ENCODE assay signal across 10 cellular contexts in genomic region chr10:21171197-21171935, GRCh38.
A peak's percentile ranks its signal among the peaks of the same experiment; 100 is the strongest.
DNase-seq lines count a peak whose midpoint lies in the region; ATAC-seq, FAIRE-seq and TF ChIP-seq lines count a peak whose summit lies in the region.
"Had no signal": no experiment of that assay in that cellular context is flagged by ENCODE, and none has a peak within 500 bp of the region (broad histone marks: within the 10 kb centered on the region; RNA-seq: fewer than 3 reads in every experiment).

No MANE protein-coding gene starts in this region.

- H2BK12ac ChIP-seq in H1 (ENCODE audit: low read depth, low read length) = no peak overlapping the region

- H3K9me3 Mint-ChIP-seq in T-helper 2 cell treated with Interferon-gamma antibody and Interleukin-4, amounts not matched to agents 5 μg/mL and 100 μg/mL, for 36 hours = no peaks in the 10 kb centered on the region
- H3K9me3 Mint-ChIP-seq: activated T-cell treated with anti-CD3 and anti-CD28 coated beads, Interleukin-2, amount 50 U/mL, for 24 hours had no signal

- H3K4me1 Mint-ChIP-seq in T-helper 2 cell treated with Interferon-gamma antibody and Interleukin-4, amounts not matched to agents 5 μg/mL and 100 μg/mL, for 36 hours (ENCODE audit: low read depth) = peaks cover 3% of the 10 kb centered on the region

- H3K4me3 Mint-ChIP-seq in T-helper 2 cell treated with Interferon-gamma antibody and Interleukin-4, amounts not matched to agents 5 μg/mL and 100 μg/mL, for 36 hours = no peak overlapping the region
- H3K4me3 Mint-ChIP-seq: activated T-cell treated with anti-CD3 and anti-CD28 coated beads, Interleukin-2, amount 50 U/mL, for 24 hours had no signal

- H3K27me3 Mint-ChIP-seq in T-helper 2 cell treated with Interferon-gamma antibody and Interleukin-4, amounts not matched to agents 5 μg/mL and 100 μg/mL, for 36 hours (ENCODE audit: low read depth) = peaks cover 42% of the 10 kb centered on the region

- CTCF ChIA-PET in H1 (lab: Charles Lee; ENCODE audit: partially characterized antibody) = interaction anchor here (0.6 to 2.3 kb wide), 20 partner anchors 9 to 782 kb away, joined by 3 to 21 read pairs (median 4); no protein-coding TSS in a partner anchor

- no peaks in the 10 kb centered on the region for H3K9me2 ChIP-seq in Loucy (replicated peaks; ENCODE audit: low read depth, low read length)

- ATAC-seq in GM21381 (IDR thresholded peaks at IDR 0.05; ENCODE audit: unreplicated experiment) = no peak

- H4K5ac ChIP-seq in H1 (ENCODE audit: insufficient read length, low read depth, low read length) = no peak overlapping the region

- H3K79me2 ChIP-seq in Loucy (ENCODE audit: insufficient read depth, low read length) = no peaks in the 10 kb centered on the region
- H3K79me2 ChIP-seq in H1 (ENCODE audit: control insufficient read depth in 1 of 2, insufficient read depth in 2 of 2, low read length in 2 of 2) = no peaks in the 10 kb centered on the region
- H3K79me2 ChIP-seq in osteoblast (ENCODE audit: insufficient read depth, low read length) = no peaks in the 10 kb centered on the region

- POLR2A ChIA-PET in H1 (lab: Charles Lee; ENCODE audit: partially characterized antibody) = interaction anchor here (1.3 to 1.5 kb wide), 2 partner anchors 9 to 10 kb away, joined by 3 to 5 read pairs; no protein-coding TSS in a partner anchor

- no peak overlapping the region for H4K91ac ChIP-seq in H1 (replicated peaks; ENCODE audit: insufficient read length, low read length)

- 81% methylated on average over 14 of the region's 14 CpGs; no CpG with 5 or more reads in 1 of the 2 experiments for WGBS in H1 (ENCODE audit: extremely low coverage in 1 of 2, insufficient coverage in 1 of 2, insufficient read length in 1 of 2, insufficient replicate concordance in 2 of 2, low coverage in 1 of 2, low lambda C conversion rate in 2 of 2, missing lambda C conversion rate in 1 of 2), 2 experiments

- no peak overlapping the region for H3K4me2 ChIP-seq in Loucy (ENCODE audit: low read depth, low read length, poor library complexity, severe bottlenecking)
- H3K4me2 ChIP-seq in H1 (ENCODE audit: insufficient read depth in 1 of 2, low read depth in 2 of 2, low read length in 2 of 2) = no peak overlapping the region; a peak in 1 of 4 replicates
- no peak overlapping the region for H3K4me2 ChIP-seq in osteoblast (ENCODE audit: insufficient read depth, low read length)

- H2AFZ ChIP-seq in Loucy (ENCODE audit: low read length) = no peak overlapping the region
- H2AFZ ChIP-seq in H1 (ENCODE audit: low read length) = no peak overlapping the region
- H2AFZ ChIP-seq in osteoblast (ENCODE audit: low read length) = no peak overlapping the region

- no peaks in the 10 kb centered on the region for H3K79me1 ChIP-seq in H1 (ENCODE audit: low read depth, low read length)

- H3F3A ChIP-seq in Loucy (ENCODE audit: low read depth) = no peaks in the 10 kb centered on the region

- H3K56ac ChIP-seq in H1 (replicated peaks; ENCODE audit: insufficient read length, low read depth, low read length) = no peak overlapping the region

- peak; percentile 30 for TF ChIP-seq CTCF in GM12864 (IDR thresholded peaks at IDR 0.05; ENCODE audit: low read depth, low read length, missing control alignments)
- peak; percentile 37; the same call in 1 of the 2 replicates for TF ChIP-seq CTCF in Loucy (conservative IDR thresholded peaks at IDR 0.05; ENCODE audit: low read length)
- peak; percentile 51 to 66 (median 53); a peak in 3 of 4 replicates for TF ChIP-seq CTCF in H1 (IDR thresholded peaks at IDR 0.05; ENCODE audit: control extremely low read depth in 1 of 3, insufficient read depth in 1 of 3, low read depth in 1 of 3, low read length in 3 of 3)
- peak; percentile 15 for TF ChIP-seq CTCF in osteoblast (IDR thresholded peaks at IDR 0.05; ENCODE audit: extremely low read depth, low read depth, low read length)

- H3K18ac ChIP-seq in H1 (ENCODE audit: extremely low read depth, low read length) = no peak overlapping the region

- H4K20me1 ChIP-seq in Loucy (ENCODE audit: insufficient read depth, low read length, poor library complexity, severe bottlenecking) = no peaks in the 10 kb centered on the region
- H4K20me1 ChIP-seq in H1 (replicated peaks in 1 of 2; ENCODE audit: control insufficient read depth in 1 of 2, insufficient read depth in 2 of 2, low read length in 2 of 2) = peaks cover 0 to 2% of the 10 kb centered on the region in 2 experiments
- H4K20me1 ChIP-seq in osteoblast (ENCODE audit: insufficient read depth, low read length) = no peaks in the 10 kb centered on the region

- H3K9me3 ChIP-seq in Loucy (ENCODE audit: insufficient read depth, low read depth, low read length) (no peaks in the 10 kb centered on the region), H1 (ENCODE audit: insufficient read depth in 2 of 2, low read depth in 1 of 2, low read length in 1 of 2) (no peaks in the 10 kb centered on the region), osteoblast (ENCODE audit: low read depth, low read length) (no peaks in the 10 kb centered on the region)

- no peak overlapping the region for H3K27ac Mint-ChIP-seq in T-helper 2 cell treated with Interferon-gamma antibody and Interleukin-4, amounts not matched to agents 5 μg/mL and 100 μg/mL, for 36 hours
- H3K27ac Mint-ChIP-seq: activated T-cell treated with anti-CD3 and anti-CD28 coated beads, Interleukin-2, amount 50 U/mL, for 24 hours had no signal

- H2BK15ac ChIP-seq in H1 (ENCODE audit: low read length) = no peak overlapping the region

- H2BK120ac ChIP-seq in H1 (replicated peaks; ENCODE audit: low read depth, low read length) = no peak overlapping the region

- DNase-seq in GM12864 (ENCODE audit: low read depth) (no peak), H1 (ENCODE audit: low read depth in 1 of 2, low spot score in 2 of 2) (peak in 1 of 2 experiments; percentile 61), osteoblast (ENCODE audit: insufficient read length, low spot score, missing footprints) (peak; percentile 85), mesenteric fat pad (ENCODE audit: low spot score) (no peak)
- no peak for DNase-seq in T-helper 2 cell treated with Interferon-gamma antibody and Interleukin-4, amounts not matched to agents 5 μg/mL and 100 μg/mL, for 36 hours (ENCODE audit: low spot score)
- DNase-seq: activated T-cell treated with anti-CD3 and anti-CD28 coated beads, Interleukin-2, amount 50 U/mL, for 24 hours had no signal

- peak; percentile 73 for FAIRE-seq in H1 (lab: Jason Lieb, UNC)
- FAIRE-seq: GM12892 had no signal

- no peak overlapping the region for H2BK20ac ChIP-seq in H1 (ENCODE audit: low read length)

- no peak overlapping the region for H2AK5ac ChIP-seq in H1 (ENCODE audit: low read depth, low read length)

- H3K36me3 Mint-ChIP-seq in T-helper 2 cell treated with Interferon-gamma antibody and Interleukin-4, amounts not matched to agents 5 μg/mL and 100 μg/mL, for 36 hours (ENCODE audit: low read depth) = no peaks in the 10 kb centered on the region

- no peak overlapping the region for H3K23ac ChIP-seq in H1 (ENCODE audit: insufficient read length)

- no peak for TF ChIP-seq EP300 in H1 (IDR thresholded peaks at IDR 0.05; ENCODE audit: borderline replicate concordance in 1 of 2, low read depth in 2 of 2, low read length in 2 of 2)

- TF ChIP-seq RAD21 in H1 (IDR thresholded peaks at IDR 0.05 in 1 of 2, conservative IDR thresholded peaks at IDR 0.05 in 1 of 2; ENCODE audit: low read depth in 2 of 2, low read length in 2 of 2) = peak; percentile 32 to 49

- TF ChIP-seq POLR2A in H1 (IDR thresholded peaks at IDR 0.05; ENCODE audit: control extremely low read depth in 1 of 2, low read depth in 2 of 2, low read length in 2 of 2) = no peak

- no peak overlapping the region for H4K8ac ChIP-seq in H1 (ENCODE audit: extremely low read depth, insufficient read depth, low read length)

- no peak overlapping the region for H3K4me3 ChIP-seq in GM12864 (ENCODE audit: low read depth, low read length)
- H3K4me3 ChIP-seq in Loucy (ENCODE audit: low read length, poor library complexity, severe bottlenecking) = no peak overlapping the region
- H3K4me3 ChIP-seq in H1 (ENCODE audit: extremely low read depth in 1 of 4, insufficient read depth in 2 of 4, low read depth in 3 of 4, low read length in 4 of 4) = no peak overlapping the region
- H3K4me3 ChIP-seq in osteoblast (ENCODE audit: insufficient read depth, low read length) = no peak overlapping the region
- H3K4me3 ChIP-seq: coronary artery had no signal

- no peaks in the 10 kb centered on the region for H3K27me3 ChIP-seq in Loucy (ENCODE audit: insufficient read depth, low read length, poor library complexity, severe bottlenecking)
- H3K27me3 ChIP-seq in H1 (replicated peaks in 1 of 4; ENCODE audit: control insufficient read depth in 3 of 4, extremely low read depth in 1 of 4, insufficient read depth in 3 of 4, low read length in 3 of 4) = peaks cover 0 to 18% (median 11%) of the 10 kb centered on the region in 4 experiments; a peak in 6 of 7 replicates
- H3K27me3 ChIP-seq in osteoblast (ENCODE audit: insufficient read depth, low read length) = peaks cover 23% of the 10 kb centered on the region

- no peak overlapping the region for H3K27ac ChIP-seq in H1 (ENCODE audit: low read depth, low read length)
- H3K27ac ChIP-seq in osteoblast (ENCODE audit: low read depth, low read length) = no peak overlapping the region
- H3K27ac ChIP-seq: coronary artery had no signal

- no peak overlapping the region for H2BK5ac ChIP-seq in H1 (ENCODE audit: low read depth, low read length)

- no peak overlapping the region for H3K4ac ChIP-seq in H1 (replicated peaks; ENCODE audit: insufficient read length, low read depth, low read length)

- H3K36me3 ChIP-seq in Loucy (ENCODE audit: insufficient read depth, low read length) (no peaks in the 10 kb centered on the region), H1 (ENCODE audit: control insufficient read depth in 2 of 4, insufficient read depth in 4 of 4, low read length in 3 of 4) (peaks cover 0 to 10% (median 0%) of the 10 kb centered on the region in 4 experiments; a peak in 1 of 8 replicates), osteoblast (ENCODE audit: insufficient read depth, low read length) (no peaks in the 10 kb centered on the region)

- no peak overlapping the region for H3K9ac ChIP-seq in Loucy (ENCODE audit: low read depth, low read length, poor library complexity, severe bottlenecking)
- no peak overlapping the region for H3K9ac ChIP-seq in H1 (replicated peaks in 1 of 4; ENCODE audit: extremely low read depth in 1 of 4, low read depth in 3 of 4, low read length in 3 of 4)

- peaks cover 15% of the 10 kb centered on the region; the same call in 1 of the 2 replicates for H3K23me2 ChIP-seq in H1 (ENCODE audit: low read depth, low read length)

- H3K14ac ChIP-seq in H1 (ENCODE audit: insufficient read length) = no peak overlapping the region

- no peaks in the 10 kb centered on the region for H3K4me1 ChIP-seq in Loucy (ENCODE audit: insufficient read depth, low read length, poor library complexity, severe bottlenecking)
- H3K4me1 ChIP-seq in H1 (replicated peaks in 1 of 4; ENCODE audit: control insufficient read depth in 3 of 4, insufficient read depth in 4 of 4, low read length in 3 of 4) = peaks cover 0 to 6% (median 3%) of the 10 kb centered on the region in 4 experiments; a peak in 4 of 7 replicates
- H3K4me1 ChIP-seq in osteoblast (ENCODE audit: insufficient read depth, low read length) = no peaks in the 10 kb centered on the region

TF ChIP-seq in H1, 55 proteins besides CTCF, POLR2A, EP300 and RAD21 (continues in another document):
- TF ChIP-seq, protein P1, sequence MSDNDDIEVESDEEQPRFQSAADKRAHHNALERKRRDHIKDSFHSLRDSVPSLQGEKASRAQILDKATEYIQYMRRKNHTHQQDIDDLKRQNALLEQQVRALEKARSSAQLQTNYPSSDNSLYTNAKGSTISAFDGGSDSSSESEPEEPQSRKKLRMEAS (IDR thresholded peaks at IDR 0.05) = no peak
